8 cellular contexts compared by ENCODE assay signal in the genomic region with DNA sequence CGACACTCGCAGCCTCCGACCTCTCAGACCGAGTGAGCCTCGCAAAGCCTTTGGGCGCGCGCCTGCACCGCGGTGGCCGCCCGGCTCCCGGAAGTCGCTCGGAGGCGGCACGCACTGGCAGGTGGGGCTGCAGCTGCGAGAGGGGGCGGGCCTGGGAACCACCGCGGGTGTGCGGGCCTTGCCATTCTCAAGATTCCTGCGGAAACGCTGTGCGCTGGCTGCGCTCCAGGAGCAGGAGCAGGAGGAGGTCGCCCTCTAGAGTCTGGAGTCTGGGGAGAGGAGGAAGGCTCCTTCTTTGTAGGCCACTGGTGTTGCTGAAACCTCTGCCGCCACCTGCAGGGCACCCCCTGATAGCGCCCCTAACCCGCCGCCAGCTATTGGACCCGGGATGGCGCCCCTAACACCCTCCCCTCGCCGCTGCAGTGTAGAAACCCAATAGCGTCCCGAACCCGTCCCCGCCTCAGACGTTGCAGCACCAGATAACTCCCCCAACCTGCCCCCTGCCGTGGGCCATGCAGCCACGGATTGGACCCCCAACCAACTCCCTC.
DNase-seq lines count a peak whose midpoint lies in the region; ATAC-seq and TF ChIP-seq lines count a peak whose summit lies in the region.
"Not testable (repeated sequence)": the region's sequence is repeated elsewhere in the genome, so short reads cannot be mapped to it uniquely, and the experiment has no call there.

No MANE protein-coding gene starts in this region.

- H3K27ac ChIP-seq in mesenchymal stem cell (ENCODE audit: low read length, poor library complexity, severe bottlenecking), result not testable (repeated sequence)

- not testable (repeated sequence) for BruUV-seq in Caco-2 (replicated peaks; lab: Mats Ljungman, UMichigan)

- DNase-seq in Caco-2 (peak; percentile 93 to 94), NCI-H524 (lab: John Stamatoyannopoulos, UW) (peak; percentile 90 to 93), ecto neural progenitor cell (ENCODE audit: low spot score) (peak; percentile 76)
- DNase-seq in activated CD8-positive, alpha-beta memory T cell treated with anti-CD3 and anti-CD28 coated beads for 24 hours, result peak; percentile 86
- DNase-seq in mesenchymal stem cell, result not testable (repeated sequence)
- DNase-seq in stimulated activated CD8-positive, alpha-beta memory T cell treated with anti-CD3 and anti-CD28 coated beads, Interleukin-2, amount 100 ng/mL, for 1 hour (ENCODE audit: low read depth in 2 of 2), result peak; percentile 20 to 28

- not testable (repeated sequence) for H3K36me3 ChIP-seq in Caco-2 (ENCODE audit: control insufficient read depth, insufficient read depth, low read length); mesenchymal stem cell (ENCODE audit: control insufficient read depth in 1 of 2, insufficient read depth in 2 of 2, low read depth in 1 of 2, low read length in 2 of 2)

- not testable (repeated sequence) for H2BK15ac ChIP-seq in mesenchymal stem cell (ENCODE audit: low read depth, poor library complexity, severe bottlenecking)

- H3K27ac Mint-ChIP-seq in Caco-2 (ENCODE audit: unreplicated experiment), result peak overlapping the region; percentile 80

- peak overlapping the region; percentile 39 for H3K4me2 ChIP-seq in mesenchymal stem cell (ENCODE audit: low read length, poor library complexity, severe bottlenecking)

- H2BK12ac ChIP-seq in mesenchymal stem cell (ENCODE audit: low read length in 2 of 2), result not testable (repeated sequence)

- not testable (repeated sequence) for H3K36me3 Mint-ChIP-seq in Caco-2 (ENCODE audit: insufficient read depth, unreplicated experiment)

- H4K8ac ChIP-seq in mesenchymal stem cell (ENCODE audit: low read length), result not testable (repeated sequence)

- not testable (repeated sequence) for H3K18ac ChIP-seq in mesenchymal stem cell (ENCODE audit: low read depth in 1 of 2, low read length in 2 of 2)

- intact Hi-C loops in Caco-2 (cut with micrococcal nuclease; ENCODE audit: unreplicated experiment), result not testable (repeated sequence)

- POLR2A ChIA-PET in Caco-2 (lab: Charles Lee), result not testable (repeated sequence)

- H2AFZ ChIP-seq in mesenchymal stem cell (ENCODE audit: low read depth, low read length), result not testable (repeated sequence)

- H3K4me1 Mint-ChIP-seq in Caco-2 (ENCODE audit: low read depth, unreplicated experiment), result not testable (repeated sequence)

- H3K14ac ChIP-seq in mesenchymal stem cell (ENCODE audit: low read length in 2 of 2), result not testable (repeated sequence)

- not testable (repeated sequence) for H3K27me3 Mint-ChIP-seq in Caco-2 (ENCODE audit: insufficient read depth, unreplicated experiment)

- H3K9ac ChIP-seq in mesenchymal stem cell (ENCODE audit: low read length), result not testable (repeated sequence)

- H3K27me3 ChIP-seq in Caco-2 (replicated peaks; ENCODE audit: control insufficient read depth, insufficient read depth, low read length); mesenchymal stem cell (ENCODE audit: control insufficient read depth in 1 of 2, insufficient read depth in 1 of 2, low read length in 2 of 2): not testable (repeated sequence)

- H4K91ac ChIP-seq in mesenchymal stem cell (ENCODE audit: low read length), result not testable (repeated sequence)

- not testable (repeated sequence) for H3K9me3 Mint-ChIP-seq in Caco-2 (ENCODE audit: unreplicated experiment)

- not testable (repeated sequence) for H3K23ac ChIP-seq in mesenchymal stem cell (ENCODE audit: low read length in 2 of 2)

- peak; percentile 72 to 73 for TF ChIP-seq CTCF in Caco-2 (IDR thresholded peaks at IDR 0.05; ENCODE audit: insufficient read depth in 1 of 2, low read depth in 1 of 2, low read length in 1 of 2, severe bottlenecking in 1 of 2, unreplicated experiment in 1 of 2)

- H3K4me1 ChIP-seq in Caco-2; mesenchymal stem cell (ENCODE audit: control insufficient read depth, insufficient read depth, low read depth, low read length): not testable (repeated sequence)

- H2BK120ac ChIP-seq in mesenchymal stem cell (ENCODE audit: low read depth, low read length), result not testable (repeated sequence)

- peak overlapping the region; percentile 54 for H3K4me3 ChIP-seq in Caco-2 (ENCODE audit: low read depth, low read length)
- H3K4me3 ChIP-seq in mesenchymal stem cell (ENCODE audit: insufficient read depth in 1 of 2, low read depth in 1 of 2, low read length in 2 of 2), result not testable (repeated sequence)

- H3K4me3 Mint-ChIP-seq in Caco-2 (ENCODE audit: unreplicated experiment), result peak overlapping the region; percentile 91

- not testable (repeated sequence) for H3K9me3 ChIP-seq in Caco-2; mesenchymal stem cell (ENCODE audit: control insufficient read depth, low read length)

- not testable (repeated sequence) for H3K4ac ChIP-seq in mesenchymal stem cell (ENCODE audit: low read depth in 1 of 2, low read length in 2 of 2)

- not testable (repeated sequence) for H2AK5ac ChIP-seq in mesenchymal stem cell (ENCODE audit: low read length, severe bottlenecking)

- 62% methylated on average over 31 of the region's 42 CpGs for WGBS in mesenchymal stem cell

- H2BK5ac ChIP-seq in mesenchymal stem cell (ENCODE audit: low read depth, low read length, poor library complexity, severe bottlenecking), result not testable (repeated sequence)

- CTCF ChIA-PET in Caco-2 (lab: Charles Lee), result not testable (repeated sequence)

- ATAC-seq in GM19468 (IDR thresholded peaks at IDR 0.05; ENCODE audit: extremely low read depth, unreplicated experiment) (peak; percentile 88), HG03378 (IDR thresholded peaks at IDR 0.05; ENCODE audit: unreplicated experiment) (peak; percentile 95)

- not testable (repeated sequence) for H3K79me1 ChIP-seq in mesenchymal stem cell (replicated peaks; ENCODE audit: low read length, poor library complexity, severe bottlenecking)
